In the genomic region with DNA sequence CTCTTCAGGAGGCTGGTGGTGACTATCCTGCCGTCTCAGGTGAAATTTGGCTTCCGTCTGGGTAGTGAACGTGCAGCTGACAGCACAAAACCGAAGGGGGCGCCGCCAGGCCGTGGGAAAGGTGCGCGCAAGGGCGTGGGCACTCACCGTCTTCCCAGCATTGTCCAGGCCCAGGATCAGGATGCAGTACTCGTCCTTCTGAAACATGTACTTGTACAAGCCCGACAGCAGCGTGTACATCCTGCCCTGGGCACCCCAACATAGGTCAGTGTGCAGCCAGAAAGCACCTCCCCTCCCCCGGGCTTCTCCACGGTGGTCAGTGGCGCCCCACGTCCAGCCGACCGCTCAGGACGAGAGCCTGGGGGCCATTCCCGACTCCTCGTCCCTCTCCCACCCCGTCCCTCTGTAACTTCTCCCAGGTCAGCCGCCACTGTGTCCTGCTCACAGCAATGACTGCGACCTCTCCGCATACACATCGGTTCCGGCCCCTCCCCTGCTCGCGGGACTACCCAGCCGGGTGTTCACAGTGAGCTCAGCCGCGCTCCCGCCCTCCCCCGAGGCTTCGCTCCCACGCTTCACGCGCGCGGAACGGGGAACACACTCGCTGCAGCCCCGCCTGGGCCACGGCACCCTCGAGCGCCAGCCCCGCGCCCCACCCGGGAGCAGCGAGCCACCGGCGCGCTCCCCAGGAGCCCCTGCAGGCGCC, we compare ENCODE assay signal across 8 cellular contexts. TPM values are rescaled to one million over a fixed set of nuclear protein-coding genes. Genes with fewer than 3 reads are reported as not detected.
DNase-seq lines count a peak whose midpoint lies in the region; ATAC-seq and TF ChIP-seq lines count a peak whose summit lies in the region.

No MANE protein-coding gene starts in this region.

- 5% methylated on average over 54 of the region's 56 CpGs for WGBS in mesenchymal stem cell
- 2 to 4% (median 2%) methylated on average over 38 to 56 of the region's 56 CpGs for WGBS in stomach, 5 donors

- no peak for TF ChIP-seq EP300 in stomach (IDR thresholded peaks at IDR 0.05)

- intact Hi-C loops in stomach (cut with DNase I; ENCODE audit: low total_unique reads) = no loop called here

- H2BK12ac ChIP-seq in mesenchymal stem cell (ENCODE audit: low read length in 2 of 2) = peak overlapping the region in 1 of 2 experiments; percentile 55

- H3K27ac ChIP-seq in duodenal mucosa (ENCODE audit: low read depth, low read length) (peak overlapping the region; percentile 64), mesenchymal stem cell (ENCODE audit: low read length, poor library complexity, severe bottlenecking) (peak overlapping the region; percentile 32), stomach (peak overlapping the region; percentile 88 to 96 (median 91))

- H2BK120ac ChIP-seq in mesenchymal stem cell (ENCODE audit: low read depth, low read length) = peak overlapping the region; percentile 75

- no peak for TF ChIP-seq CTCF in stomach (IDR thresholded peaks at IDR 0.05)

- no peak for ATAC-seq in GM19328 (IDR thresholded peaks at IDR 0.05; ENCODE audit: unreplicated experiment)

- DNase-seq in ELF-1 (ENCODE audit: low read depth, low spot score) = peak; percentile 61
- DNase-seq in H4 (ENCODE audit: low spot score) = peak; percentile 5
- peak; percentile 66 for DNase-seq in MG63
- DNase-seq in activated CD4-positive, alpha-beta T cell treated with anti-CD3 and anti-CD28 coated beads for 48 hours = peak; percentile 79
- DNase-seq in mesenchymal stem cell = peak; percentile 57
- no peak for DNase-seq in stomach

- no peak for TF ChIP-seq POLR2A in stomach (IDR thresholded peaks at IDR 0.05)

- H2BK5ac ChIP-seq in mesenchymal stem cell (ENCODE audit: low read depth, low read length, poor library complexity, severe bottlenecking) = peak overlapping the region; percentile 1

- H4K8ac ChIP-seq in mesenchymal stem cell (ENCODE audit: low read length) = peak overlapping the region; percentile 75

- H3K36me3 ChIP-seq in MG63 = peaks cover 86% of the 10 kb centered on the region
- H3K36me3 ChIP-seq in duodenal mucosa (ENCODE audit: control insufficient read depth in 1 of 2, insufficient read depth in 2 of 2, low read length in 2 of 2) = peaks cover 16 to 42% of the 10 kb centered on the region in 2 donors
- peaks cover 59 to 65% of the 10 kb centered on the region in 2 experiments for H3K36me3 ChIP-seq in mesenchymal stem cell (ENCODE audit: control insufficient read depth in 1 of 2, insufficient read depth in 2 of 2, low read depth in 1 of 2, low read length in 2 of 2)
- peaks cover 33 to 76% (median 67%) of the 10 kb centered on the region in 4 donors for H3K36me3 ChIP-seq in stomach

- peak overlapping the region; percentile 66 for H2AFZ ChIP-seq in mesenchymal stem cell (ENCODE audit: low read depth, low read length)

- H3K4me3 ChIP-seq in MG63 = peak overlapping the region; percentile 95
- H3K4me3 ChIP-seq in duodenal mucosa (ENCODE audit: low read depth in 1 of 2, low read length in 2 of 2) = peak overlapping the region; percentile 81 to 89
- peak overlapping the region; percentile 90 to 96 for H3K4me3 ChIP-seq in mesenchymal stem cell (ENCODE audit: insufficient read depth in 1 of 2, low read depth in 1 of 2, low read length in 2 of 2)
- peak overlapping the region; percentile 93 to 98 (median 94) for H3K4me3 ChIP-seq in stomach

- H2BK15ac ChIP-seq in mesenchymal stem cell (ENCODE audit: low read depth, poor library complexity, severe bottlenecking) = peak overlapping the region; percentile 90

- H3K9me3 ChIP-seq in MG63 (peaks cover 5% of the 10 kb centered on the region), duodenal mucosa (ENCODE audit: control insufficient read depth in 1 of 2, low read length in 2 of 2) (no peaks in the 10 kb centered on the region), mesenchymal stem cell (ENCODE audit: control insufficient read depth, low read length) (peaks cover under 1% of the 10 kb centered on the region), stomach (no peaks in the 10 kb centered on the region)

- H2AK5ac ChIP-seq in mesenchymal stem cell (ENCODE audit: low read length, severe bottlenecking) = no peak overlapping the region

- H3K27me3 ChIP-seq in MG63 (no peaks in the 10 kb centered on the region), duodenal mucosa (ENCODE audit: control insufficient read depth in 1 of 2, insufficient read depth in 2 of 2, low read length in 2 of 2) (no peaks in the 10 kb centered on the region), mesenchymal stem cell (ENCODE audit: control insufficient read depth in 1 of 2, insufficient read depth in 1 of 2, low read length in 2 of 2) (no peaks in the 10 kb centered on the region), stomach (no peaks in the 10 kb centered on the region)

- peak overlapping the region; percentile 82 for H3K4me2 ChIP-seq in mesenchymal stem cell (ENCODE audit: low read length, poor library complexity, severe bottlenecking)

- peak overlapping the region in 1 of 2 experiments; percentile 96 for H3K14ac ChIP-seq in mesenchymal stem cell (ENCODE audit: low read length in 2 of 2)

- H3K4me1 ChIP-seq in duodenal mucosa (ENCODE audit: control insufficient read depth in 1 of 2, insufficient read depth in 2 of 2, low read length in 2 of 2) (peaks cover 22 to 23% of the 10 kb centered on the region in 2 donors), mesenchymal stem cell (ENCODE audit: control insufficient read depth, insufficient read depth, low read depth, low read length) (peaks cover 36% of the 10 kb centered on the region), stomach (peaks cover 25 to 51% (median 40%) of the 10 kb centered on the region in 4 donors)

- H3K18ac ChIP-seq in mesenchymal stem cell (ENCODE audit: low read depth in 1 of 2, low read length in 2 of 2) = peak overlapping the region; percentile 87 to 88

- H3K9ac ChIP-seq in duodenal mucosa (ENCODE audit: low read depth in 1 of 2, low read length in 2 of 2) = peak overlapping the region; percentile 68 to 69
- peak overlapping the region; percentile 93 for H3K9ac ChIP-seq in mesenchymal stem cell (ENCODE audit: low read length)

- peaks cover 19% of the 10 kb centered on the region for H3K79me1 ChIP-seq in mesenchymal stem cell (replicated peaks; ENCODE audit: low read length, poor library complexity, severe bottlenecking)

- peak overlapping the region; percentile 96 for H4K91ac ChIP-seq in mesenchymal stem cell (ENCODE audit: low read length)

- peak overlapping the region in 1 of 2 experiments; percentile 73 for H3K23ac ChIP-seq in mesenchymal stem cell (ENCODE audit: low read length in 2 of 2)

- peak overlapping the region; percentile 89 to 99 for H3K4ac ChIP-seq in mesenchymal stem cell (ENCODE audit: low read depth in 1 of 2, low read length in 2 of 2)

RNA-seq across cellular contexts. Expression of gene ARFRP1, which starts 0.8 kb away (rescaled TPM):
- 24.6 and 36.0 TPM in 2 replicates for total RNA-seq in H4 (2014; rRNA removed; shearing (Covaris generic))
- 39.5 and 66.1 TPM in 2 replicates for total RNA-seq in MG63 (2014; rRNA removed; shearing (Covaris generic); ENCODE audit: low replicate concordance)
- polyA plus RNA-seq in mesenchymal stem cell (2013, experiment 1 of 2) = 13.5 TPM
- polyA plus RNA-seq in mesenchymal stem cell (2013, experiment 2 of 2) = 14.0 TPM
- 100 to 1,000 TPM in 1 of 5 donors, 10 to 100 TPM in 3, 1 to 10 TPM in 1; 7.6 to 103 (median 35.8) TPM for total RNA-seq in stomach
- polyA plus RNA-seq in stomach = 10 to 100 TPM; 30.2 to 56.2 (median 35.9) TPM

RNA-seq across cellular contexts. Expression of gene ZGPAT, which starts 0.8 kb away (rescaled TPM):
- 5.4 and 9.4 TPM in 2 replicates for total RNA-seq in H4 (2014; rRNA removed; shearing (Covaris generic))
- 23.9 and 46.2 TPM in 2 replicates for total RNA-seq in MG63 (2014; rRNA removed; shearing (Covaris generic); ENCODE audit: low replicate concordance)
- polyA plus RNA-seq in mesenchymal stem cell (2013, experiment 1 of 2) = 11.5 TPM
- polyA plus RNA-seq in mesenchymal stem cell (2013, experiment 2 of 2) = 11.8 TPM
- total RNA-seq in stomach = 10 to 100 TPM; 12.3 to 49.6 (median 39.3) TPM
- 10 to 100 TPM; 29.9 to 41.7 (median 37.7) TPM for polyA plus RNA-seq in stomach

RNA-seq across cellular contexts. Expression of gene TNFRSF6B, which starts 10.6 kb away (rescaled TPM):
- 0.10 and 0.39 TPM in 2 replicates for total RNA-seq in H4 (2014; rRNA removed; shearing (Covaris generic))
- not detected in 2 replicates for total RNA-seq in MG63 (2014; rRNA removed; shearing (Covaris generic); ENCODE audit: low replicate concordance)
- 23.7 TPM for polyA plus RNA-seq in mesenchymal stem cell (2013, experiment 1 of 2)
- polyA plus RNA-seq in mesenchymal stem cell (2013, experiment 2 of 2) = 23.9 TPM
- total RNA-seq in stomach = 10 to 100 TPM in 1 of 5 donors, 1 to 10 TPM in 3, not detected in 1; 1.1 to 16.9 (median 3.2) TPM
- 10 to 100 TPM in 1 of 3 donors, 1 to 10 TPM in 2; 8.5 to 26.2 (median 9.5) TPM for polyA plus RNA-seq in stomach

RNA-seq across cellular contexts. Expression of gene LIME1, which starts 29.5 kb away (rescaled TPM):
- 0.27 and 0.68 TPM in 2 replicates for total RNA-seq in H4 (2014; rRNA removed; shearing (Covaris generic))
- 2.8 and 5.7 TPM in 2 replicates for total RNA-seq in MG63 (2014; rRNA removed; shearing (Covaris generic); ENCODE audit: low replicate concordance)
- 1.8 TPM for polyA plus RNA-seq in mesenchymal stem cell (2013, experiment 1 of 2)
- polyA plus RNA-seq in mesenchymal stem cell (2013, experiment 2 of 2) = 1.9 TPM
- total RNA-seq in stomach = 100 to 1,000 TPM in 1 of 5 donors, 10 to 100 TPM in 2, 1 to 10 TPM in 2; 3.6 to 117 (median 16.8) TPM
- 10 to 100 TPM; 17.1 to 24.3 (median 19.9) TPM for polyA plus RNA-seq in stomach

RNA-seq across cellular contexts. Expression of gene SLC2A4RG, which starts 32.6 kb away (rescaled TPM):
- 12.9 and 18.8 TPM in 2 replicates for total RNA-seq in H4 (2014; rRNA removed; shearing (Covaris generic))
- total RNA-seq in MG63 (2014; rRNA removed; shearing (Covaris generic); ENCODE audit: low replicate concordance) = 49.0 and 123 TPM in 2 replicates
- 85.3 TPM for polyA plus RNA-seq in mesenchymal stem cell (2013, experiment 1 of 2)
- polyA plus RNA-seq in mesenchymal stem cell (2013, experiment 2 of 2) = 84.2 TPM
- total RNA-seq in stomach = 10 to 100 TPM in 3 of 5 donors, 1 to 10 TPM in 2; 7.1 to 60.5 (median 25.9) TPM
- polyA plus RNA-seq in stomach = 10 to 100 TPM; 40.1 to 76.9 (median 57.4) TPM

Comparison
In these comparisons a context has a peak if more than half of its experiments do, and no peak if none do; other contexts are left out.
1. H3K27ac ChIP-seq: peak in every context shown above with its lines; median percentile 91 in stomach; 64 in duodenal mucosa; 32 in mesenchymal stem cell.